In the genomic region with DNA sequence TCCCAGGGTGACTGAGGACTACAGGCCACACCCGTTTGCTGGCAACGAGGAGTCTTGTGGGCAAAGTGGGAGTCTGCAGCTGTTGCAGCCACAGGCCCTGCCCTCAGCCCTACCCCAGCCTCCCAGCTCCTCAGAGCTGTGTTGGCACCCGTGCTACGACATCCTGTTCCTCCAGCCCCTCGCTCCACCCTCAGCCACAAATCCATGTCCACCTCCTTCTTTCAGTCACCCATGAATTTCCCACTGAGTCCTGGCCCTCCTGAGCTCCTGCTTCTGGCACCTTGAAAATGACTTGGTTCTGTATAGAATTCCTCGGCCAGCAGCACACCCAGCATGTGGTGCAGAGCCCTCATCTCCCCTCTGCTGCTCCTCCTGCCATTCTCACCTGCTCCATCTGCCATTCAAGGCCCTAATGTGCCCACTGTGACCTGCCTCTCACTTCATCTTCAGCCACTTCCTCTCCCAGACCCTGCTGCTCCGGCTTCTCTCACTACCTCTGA, we compare ENCODE assay signal across 19 cellular contexts. TPM values are rescaled to one million over a fixed set of nuclear protein-coding genes. Genes with fewer than 3 reads are reported as not detected.
DNase-seq lines count a peak whose midpoint lies in the region; ATAC-seq and TF ChIP-seq lines count a peak whose summit lies in the region.
"Had no signal": no experiment of that assay in that cellular context is flagged by ENCODE, and none has a peak within 500 bp of the region (broad histone marks: within the 10 kb centered on the region; RNA-seq: fewer than 3 reads in every experiment).

No MANE protein-coding gene starts in this region.

- H3K4me3 ChIP-seq in SK-N-SH (ENCODE audit: low read depth in 2 of 2, low read length in 1 of 2), result no peak overlapping the region
- H3K4me3 ChIP-seq: SK-N-MC had no signal

- no peaks in the 10 kb centered on the region for H4K20me1 ChIP-seq in SK-N-SH (ENCODE audit: insufficient read depth)

- CTCF ChIA-PET in activated CD8-positive, alpha-beta memory T cell treated with anti-CD3 and anti-CD28 coated beads, Interleukin-2, amount 10 ng/mL, durations not matched to agents 7 days and 5 days (lab: Charles Lee), result interaction anchor here (0.7 to 5.0 kb wide), 4 partner anchors 27 to 147 kb away, joined by 3 to 49 read pairs (median 7); no protein-coding TSS in a partner anchor
- CTCF ChIA-PET in SK-N-SH (lab: Yijun Ruan, JAX), result interaction anchor here (1.5 to 4.4 kb wide), 2 partner anchors 13 to 27 kb away, joined by 7 to 33 read pairs; no protein-coding TSS in a partner anchor

- H2AFZ ChIP-seq in SK-N-SH (ENCODE audit: low read depth), result no peak overlapping the region

- TF ChIP-seq EP300 in SK-N-SH (IDR thresholded peaks at IDR 0.05; ENCODE audit: borderline replicate concordance in 1 of 2, low read depth in 1 of 2, low read length in 1 of 2), result no peak

- peak; percentile 11 for DNase-seq in activated CD8-positive, alpha-beta memory T cell treated with anti-CD3 and anti-CD28 coated beads, Interleukin-2, amount 10 ng/mL, durations not matched to agents 7 days and 5 days
- no peak for DNase-seq in activated CD8-positive, alpha-beta memory T cell treated with anti-CD3 and anti-CD28 coated beads, Interleukin-2, amount 50 U/mL, for 4 hours
- peak; percentile 63 for DNase-seq in cerebellum (ENCODE audit: low spot score)
- peak; percentile 99 for DNase-seq in myocyte (ENCODE audit: low read depth)
- DNase-seq in type B pancreatic cell (ENCODE audit: extremely low spot score, unreplicated experiment), result no peak
- no peak for DNase-seq in SK-N-SH
- no peak for DNase-seq in stimulated activated CD4-positive, alpha-beta T cell treated with anti-CD3 and anti-CD28 coated beads, Interleukin-2, amount 100 ng/mL, for 48 hours
- DNase-seq in NCI-H446 (lab: John Stamatoyannopoulos, UW), result no peak
- DNase-seq: 8988T; activated CD4-positive, alpha-beta T cell treated with anti-CD3 and anti-CD28 coated beads, Interleukin-2, amount 50 U/mL, for 4 hours; activated T-cell treated with anti-CD3 and anti-CD28 coated beads, Interleukin-2, amount 50 U/mL, for 72 hours; DMS79; erythroblast; Karpas-422; NCI-H1694 treated with DMSO at 0.1 percent for 48 hours; NCI-H524 treated with DMSO at 0.1 percent for 48 hours; stimulated activated CD4-positive, alpha-beta T cell treated with anti-CD3 and anti-CD28 coated beads, Interleukin-1b, Interleukin-23, amount 100 ng/mL, for 48 hours had no signal

- H3K36me3 ChIP-seq in SK-N-SH (replicated peaks in 1 of 2; ENCODE audit: control insufficient read depth in 1 of 2, insufficient read depth in 2 of 2, low read length in 1 of 2), result peaks cover 12 to 33% of the 10 kb centered on the region in 2 experiments

- no peak for ATAC-seq in activated CD8-positive, alpha-beta memory T cell treated with anti-CD3 and anti-CD28 coated beads, Interleukin-2, amount 10 ng/mL, durations not matched to agents 7 days and 5 days
- ATAC-seq: activated T-cell treated with anti-CD3 and anti-CD28 coated beads, Interleukin-2, amount 50 U/mL, for 72 hours had no signal

- TF ChIP-seq RAD21 in SK-N-SH (IDR thresholded peaks at IDR 0.05; ENCODE audit: low read length), result no peak

- no peaks in the 10 kb centered on the region for H3K9me2 ChIP-seq in SK-N-SH

- no peak overlapping the region for H3K27ac ChIP-seq in SK-N-SH (ENCODE audit: low read depth in 2 of 2, low read length in 1 of 2)
- H3K27ac ChIP-seq: C4-2B, SK-N-MC had no signal

- no peaks in the 10 kb centered on the region for H3K27me3 ChIP-seq in SK-N-SH (ENCODE audit: insufficient read depth)

- no peaks in the 10 kb centered on the region for H3K79me2 ChIP-seq in SK-N-SH (ENCODE audit: insufficient read depth)

- no peak overlapping the region for H3K9ac ChIP-seq in SK-N-SH

- no peak overlapping the region for H3K4me3 Mint-ChIP-seq in activated CD8-positive, alpha-beta memory T cell treated with anti-CD3 and anti-CD28 coated beads, Interleukin-2, amount 10 ng/mL, durations not matched to agents 7 days and 5 days
- no peak overlapping the region for H3K4me3 Mint-ChIP-seq in type B pancreatic cell
- H3K4me3 Mint-ChIP-seq: activated T-cell treated with anti-CD3 and anti-CD28 coated beads, Interleukin-2, amount 50 U/mL, for 72 hours had no signal

- H3K9me3 Mint-ChIP-seq in activated CD8-positive, alpha-beta memory T cell treated with anti-CD3 and anti-CD28 coated beads, Interleukin-2, amount 10 ng/mL, durations not matched to agents 7 days and 5 days (ENCODE audit: low read depth), result no peaks in the 10 kb centered on the region
- no peaks in the 10 kb centered on the region for H3K9me3 Mint-ChIP-seq in type B pancreatic cell
- H3K9me3 Mint-ChIP-seq: activated T-cell treated with anti-CD3 and anti-CD28 coated beads, Interleukin-2, amount 50 U/mL, for 72 hours had no signal

- H3K4me2 ChIP-seq in SK-N-SH, result no peak overlapping the region

- H3K4me1 ChIP-seq in SK-N-SH (ENCODE audit: control insufficient read depth in 1 of 2, insufficient read depth in 2 of 2, low read depth in 1 of 2, low read length in 1 of 2), result peaks cover 0 to 3% of the 10 kb centered on the region in 2 experiments; a peak in 1 of 4 replicates

- no peak for TF ChIP-seq CTCF in type B pancreatic cell (conservative IDR thresholded peaks at IDR 0.05)
- no peak for TF ChIP-seq CTCF in SK-N-SH (IDR thresholded peaks at IDR 0.05)

- WGBS in SK-N-SH (ENCODE audit: low lambda C conversion rate), result 100% methylated on average over 5 of the region's 7 CpGs

- POLR2A ChIA-PET in SK-N-SH (lab: Yijun Ruan, JAX), result no interaction called here

- no peak overlapping the region for H3K27ac Mint-ChIP-seq in activated CD8-positive, alpha-beta memory T cell treated with anti-CD3 and anti-CD28 coated beads, Interleukin-2, amount 10 ng/mL, durations not matched to agents 7 days and 5 days
- peak overlapping the region; percentile 17 for H3K27ac Mint-ChIP-seq in type B pancreatic cell
- H3K27ac Mint-ChIP-seq: activated T-cell treated with anti-CD3 and anti-CD28 coated beads, Interleukin-2, amount 50 U/mL, for 72 hours had no signal

- no peaks in the 10 kb centered on the region for H3F3A ChIP-seq in SK-N-SH (replicated peaks; ENCODE audit: insufficient read depth)

- H3K4me1 Mint-ChIP-seq in activated CD8-positive, alpha-beta memory T cell treated with anti-CD3 and anti-CD28 coated beads, Interleukin-2, amount 10 ng/mL, durations not matched to agents 7 days and 5 days, result peaks cover 5% of the 10 kb centered on the region
- H3K4me1 Mint-ChIP-seq in type B pancreatic cell (ENCODE audit: unreplicated experiment), result peaks cover 26% of the 10 kb centered on the region

- H3K36me3 Mint-ChIP-seq in activated CD8-positive, alpha-beta memory T cell treated with anti-CD3 and anti-CD28 coated beads, Interleukin-2, amount 10 ng/mL, durations not matched to agents 7 days and 5 days, result no peaks in the 10 kb centered on the region
- H3K36me3 Mint-ChIP-seq in type B pancreatic cell, result peaks cover 40% of the 10 kb centered on the region

- no peaks in the 10 kb centered on the region for H3K9me3 ChIP-seq in SK-N-SH

- peaks cover under 1% of the 10 kb centered on the region for H3K27me3 Mint-ChIP-seq in activated CD8-positive, alpha-beta memory T cell treated with anti-CD3 and anti-CD28 coated beads, Interleukin-2, amount 10 ng/mL, durations not matched to agents 7 days and 5 days
- H3K27me3 Mint-ChIP-seq in type B pancreatic cell, result no peaks in the 10 kb centered on the region

TF ChIP-seq in SK-N-SH, 30 proteins besides CTCF, POLR2A, EP300 and RAD21:
- TF ChIP-seq CHD2 (IDR thresholded peaks at IDR 0.05; ENCODE audit: low read length, partially characterized antibody) (no peak), MXI1 (IDR thresholded peaks at IDR 0.05; ENCODE audit: low read depth, low read length) (no peak), MAX (IDR thresholded peaks at IDR 0.05; ENCODE audit: low read depth) (no peak), NRF1 (IDR thresholded peaks at IDR 0.05; ENCODE audit: low read depth, low read length) (no peak)

RNA-seq across cellular contexts. Expression of gene VILL, which starts 20.9 kb away (rescaled TPM):
- total RNA-seq in activated CD8-positive, alpha-beta memory T cell treated with anti-CD3 and anti-CD28 coated beads, Interleukin-2, amount 10 ng/mL, durations not matched to agents 7 days and 5 days, result 10 to 100 TPM; 15.4 to 18.3 TPM
- total RNA-seq in cerebellum (8.6 TPM), myocyte (5.5 and 7.9 TPM in 2 replicates), type B pancreatic cell (ENCODE audit: low replicate concordance) (14.2 and 16.9 TPM in 2 replicates)
- polyA plus RNA-seq in myocyte (2012), result 4.0 TPM
- polyA plus RNA-seq in SK-N-SH (2012; rRNA removed), result 8.6 and 8.8 TPM in 2 replicates
- 2.4 and 3.9 TPM in 2 replicates for polyA plus RNA-seq in SK-N-SH (2012; cell fraction: cytosol; rRNA removed)
- polyA plus RNA-seq in SK-N-SH (2012; cell fraction: nucleus; rRNA removed), result 28.7 and 29.0 TPM in 2 replicates

RNA-seq across cellular contexts. Expression of gene PLCD1, which starts 59.8 kb away (rescaled TPM):
- 10 to 100 TPM; 12.3 to 20.6 TPM for total RNA-seq in activated CD8-positive, alpha-beta memory T cell treated with anti-CD3 and anti-CD28 coated beads, Interleukin-2, amount 10 ng/mL, durations not matched to agents 7 days and 5 days
- 8.4 TPM for total RNA-seq in cerebellum
- total RNA-seq in myocyte, result 11.2 and 19.6 TPM in 2 replicates
- 23.5 TPM for polyA plus RNA-seq in myocyte (2012)
- 28.7 and 31.6 TPM in 2 replicates for total RNA-seq in type B pancreatic cell (ENCODE audit: low replicate concordance)
- polyA plus RNA-seq in SK-N-SH (2012; rRNA removed), result 15.2 and 20.2 TPM in 2 replicates
- 7.3 and 10.6 TPM in 2 replicates for polyA plus RNA-seq in SK-N-SH (2012; cell fraction: cytosol; rRNA removed)
- polyA plus RNA-seq in SK-N-SH (2012; cell fraction: nucleus; rRNA removed), result 65.0 and 85.7 TPM in 2 replicates

Comparison
In these comparisons a context has a peak if more than half of its experiments do, and no peak if none do; other contexts are left out.
1. DNase-seq: peak in activated CD8-positive, alpha-beta memory T cell treated with anti-CD3 and anti-CD28 coated beads, Interleukin-2, amount 10 ng/mL, durations not matched to agents 7 days and 5 days (single experiment), cerebellum (single experiment) and myocyte (single experiment); none in activated CD8-positive, alpha-beta memory T cell treated with anti-CD3 and anti-CD28 coated beads, Interleukin-2, amount 50 U/mL, for 4 hours (single experiment), type B pancreatic cell (single experiment), SK-N-SH (single experiment), stimulated activated CD4-positive, alpha-beta T cell treated with anti-CD3 and anti-CD28 coated beads, Interleukin-2, amount 100 ng/mL, for 48 hours (0 of 2) and NCI-H446 (0 of 2).